ENCODE assay signal across 8 cellular contexts in genomic region chr10:6203331-6204062, GRCh38. TPM values are rescaled to one million over a fixed set of nuclear protein-coding genes. Genes with fewer than 3 reads are reported as not detected.
DNase-seq lines count a peak whose midpoint lies in the region; ATAC-seq and TF ChIP-seq lines count a peak whose summit lies in the region.

No MANE protein-coding gene starts in this region.

- no peaks in the 10 kb centered on the region for H3K9me3 ChIP-seq in stomach

- no peak for TF ChIP-seq EP300 in stomach (IDR thresholded peaks at IDR 0.05)

- 0 to 1% (median 0%) methylated on average over 35 to 76 of the region's 76 CpGs for WGBS in stomach, 5 donors

- peak; percentile 54 for DNase-seq in NCI-H82 (lab: John Stamatoyannopoulos, UW)
- DNase-seq in NCI-H82 treated with DMSO at 0.1 percent for 48 hours (lab: John Stamatoyannopoulos, UW; ENCODE audit: unreplicated experiment) = no peak
- DNase-seq in NCI-H2227 (lab: John Stamatoyannopoulos, UW; ENCODE audit: unreplicated experiment) = peak; percentile 69
- peak; percentile 41 for DNase-seq in activated T-cell treated with anti-CD3 and anti-CD28 coated beads for 1 hour (ENCODE audit: low read depth)
- DNase-seq in epithelial cell of prostate (ENCODE audit: low read depth, low spot score) = no peak
- DNase-seq in mucosa of gallbladder (ENCODE audit: low spot score) = peak; percentile 57
- DNase-seq in stomach = peak; percentile 67

- H3K36me3 ChIP-seq in stomach = no peaks in the 10 kb centered on the region

- TF ChIP-seq CTCF in stomach (IDR thresholded peaks at IDR 0.05) = peak in 3 of 7 experiments; percentile 7 to 73 (median 8)

- TF ChIP-seq POLR2A in stomach (IDR thresholded peaks at IDR 0.05) = no peak

- ATAC-seq in HG02763 (IDR thresholded peaks at IDR 0.05; ENCODE audit: unreplicated experiment) = peak; percentile 37

- no peaks in the 10 kb centered on the region for H3K27me3 ChIP-seq in stomach

- intact Hi-C loops in stomach (cut with DNase I; ENCODE audit: low total_unique reads) = loop anchor here (10.0 kb wide), 1 partner anchor 191 kb away; no protein-coding TSS in a partner anchor

- peak overlapping the region; percentile 81 for H3K27ac ChIP-seq in epithelial cell of prostate
- H3K27ac ChIP-seq in stomach = peak overlapping the region; percentile 95 to 99 (median 97)

- H3K4me1 ChIP-seq in stomach = peaks cover 17 to 72% (median 54%) of the 10 kb centered on the region in 4 donors

- H3K4me3 ChIP-seq in stomach = peak overlapping the region; percentile 77 to 88 (median 81)

RNA-seq across cellular contexts. Expression of gene PFKFB3, which starts 0.8 kb away (rescaled TPM):
- total RNA-seq in mucosa of gallbladder (100 TPM), stomach (100 to 1,000 TPM in 1 of 5 donors, 10 to 100 TPM in 4; 18.0 to 199 (median 41.5) TPM)
- 10 to 100 TPM; 17.7 to 48.3 (median 26.6) TPM for polyA plus RNA-seq in stomach

Comparison
In these comparisons a context has a peak if more than half of its experiments do, and no peak if none do; other contexts are left out.
1. DNase-seq: peak in NCI-H82 (single experiment), NCI-H2227 (single experiment), activated T-cell treated with anti-CD3 and anti-CD28 coated beads for 1 hour (single experiment), mucosa of gallbladder (single experiment) and stomach (single experiment); none in NCI-H82 treated with DMSO at 0.1 percent for 48 hours (single experiment) and epithelial cell of prostate (single experiment).